Comparison of ENCODE assay signal across 17 cellular contexts in the genomic region with DNA sequence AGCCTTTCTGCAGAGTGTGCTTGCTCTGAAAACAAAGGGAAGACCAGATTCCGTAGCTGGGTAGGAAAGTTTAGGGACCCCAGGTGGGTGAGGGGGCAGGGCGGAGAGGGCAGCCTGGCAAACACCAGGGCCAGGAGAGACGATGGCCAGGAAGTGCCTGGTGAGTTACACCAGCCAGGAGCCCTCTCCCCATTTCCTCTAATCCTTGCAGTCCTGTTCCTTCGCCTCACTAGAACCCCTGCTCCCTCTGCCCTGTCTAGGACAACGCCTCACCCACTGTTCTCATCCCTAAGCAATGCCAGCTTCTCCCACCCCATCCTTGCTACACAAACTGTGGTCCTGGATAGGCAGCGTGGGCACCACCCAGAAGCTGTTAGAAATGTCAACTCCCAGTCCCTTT. TPM values are rescaled to one million over a fixed set of nuclear protein-coding genes. Genes with fewer than 3 reads are reported as not detected.
DNase-seq lines count a peak whose midpoint lies in the region; ATAC-seq and TF ChIP-seq lines count a peak whose summit lies in the region.
"Had no signal": no experiment of that assay in that cellular context is flagged by ENCODE, and none has a peak within 500 bp of the region (broad histone marks: within the 10 kb centered on the region; RNA-seq: fewer than 3 reads in every experiment).

No MANE protein-coding gene starts in this region.

- TF ChIP-seq CTCF in GM13977 (IDR thresholded peaks at IDR 0.05; ENCODE audit: extremely low read depth, insufficient read depth, missing control alignments) (no peak), right atrium auricular region (IDR thresholded peaks at IDR 0.05) (no peak)

- H3K27ac ChIP-seq in CD4-positive, CD25-positive, alpha-beta regulatory T cell (ENCODE audit: insufficient read depth, low read length, poor library complexity, severe bottlenecking), result peak overlapping the region; percentile 42
- H3K27ac ChIP-seq in HUES6 (ENCODE audit: low read depth, low read length) (no peak overlapping the region), right atrium auricular region (no peak overlapping the region)
- H3K27ac ChIP-seq: vagina had no signal

- H3K9me3 Mint-ChIP-seq in CD4-positive, CD25-positive, alpha-beta regulatory T cell, result no peaks in the 10 kb centered on the region
- no peaks in the 10 kb centered on the region for H3K9me3 Mint-ChIP-seq in activated naive CD8-positive, alpha-beta T cell treated with anti-CD3 and anti-CD28 coated beads, Interleukin-2, amount 10 ng/mL, durations not matched to agents 7 days and 5 days
- no peaks in the 10 kb centered on the region for H3K9me3 Mint-ChIP-seq in natural killer cell treated with Interleukin-12 subunit alpha and Interleukin-12 subunit beta and Interleukin-15 and Interleukin-18, amount 100 ng/mL, for 72 hours

- no peaks in the 10 kb centered on the region for H3K9me3 ChIP-seq in CD4-positive, CD25-positive, alpha-beta regulatory T cell (ENCODE audit: control insufficient read depth in 2 of 2, low read length in 2 of 2)
- no peaks in the 10 kb centered on the region for H3K9me3 ChIP-seq in HUES6 (ENCODE audit: control insufficient read depth, insufficient read depth, low read depth, low read length)
- no peaks in the 10 kb centered on the region for H3K9me3 ChIP-seq in right atrium auricular region
- H3K9me3 ChIP-seq: BE2C, sigmoid colon, vagina had no signal

- no peaks in the 10 kb centered on the region for H3K27me3 ChIP-seq in CD4-positive, CD25-positive, alpha-beta regulatory T cell (ENCODE audit: control insufficient read depth, insufficient read depth, low read length)
- H3K27me3 ChIP-seq in HUES6 (ENCODE audit: control insufficient read depth, insufficient read depth, low read length), result no peaks in the 10 kb centered on the region
- no peaks in the 10 kb centered on the region for H3K27me3 ChIP-seq in right atrium auricular region
- H3K27me3 ChIP-seq: BE2C, sigmoid colon, vagina had no signal

- ATAC-seq in CD4-positive, CD25-positive, alpha-beta regulatory T cell (ENCODE audit: low read depth in 2 of 2), result no peak
- ATAC-seq in activated naive CD8-positive, alpha-beta T cell treated with anti-CD3 and anti-CD28 coated beads, Interleukin-2, amount 10 ng/mL, durations not matched to agents 7 days and 5 days (ENCODE audit: low read depth), result no peak
- no peak for ATAC-seq in natural killer cell treated with Interleukin-12 subunit alpha and Interleukin-12 subunit beta and Interleukin-15 and Interleukin-18, amount 100 ng/mL, for 72 hours
- ATAC-seq in left lobe of liver, result no peak

- peaks cover 88% of the 10 kb centered on the region for H3K4me1 ChIP-seq in CD4-positive, CD25-positive, alpha-beta regulatory T cell (ENCODE audit: control insufficient read depth, insufficient read depth, low read length, poor library complexity, severe bottlenecking)
- H3K4me1 ChIP-seq in HUES6 (ENCODE audit: control insufficient read depth, insufficient read depth, low read length) (peaks cover 30% of the 10 kb centered on the region), right atrium auricular region (peaks cover 0 to 18% of the 10 kb centered on the region in 2 donors)

- peaks cover 81% of the 10 kb centered on the region for H3K36me3 ChIP-seq in CD4-positive, CD25-positive, alpha-beta regulatory T cell (ENCODE audit: control insufficient read depth, insufficient read depth, low read length)
- H3K36me3 ChIP-seq in HUES6 (ENCODE audit: control insufficient read depth, insufficient read depth, low read length) (no peaks in the 10 kb centered on the region), right atrium auricular region (peaks cover 7% of the 10 kb centered on the region)
- H3K36me3 ChIP-seq: BE2C had no signal

- H3K4me3 Mint-ChIP-seq in CD4-positive, CD25-positive, alpha-beta regulatory T cell, result peak overlapping the region in 3 of 4 donors; percentile 61 to 87 (median 85)
- peak overlapping the region; percentile 12 for H3K4me3 Mint-ChIP-seq in activated naive CD8-positive, alpha-beta T cell treated with anti-CD3 and anti-CD28 coated beads, Interleukin-2, amount 10 ng/mL, durations not matched to agents 7 days and 5 days
- H3K4me3 Mint-ChIP-seq in natural killer cell treated with Interleukin-12 subunit alpha and Interleukin-12 subunit beta and Interleukin-15 and Interleukin-18, amount 100 ng/mL, for 72 hours, result peak overlapping the region; percentile 39

- in situ Hi-C loops in GM13977 (cut with MboI; ENCODE audit: low pct_unique_long_range_greater_than_20kb, low sequenced_read_pairs, unreplicated experiment), result loop anchor here (25.0 kb wide), 1 partner anchor 101 kb away; no protein-coding TSS in a partner anchor

- POLR2A ChIA-PET in activated naive CD8-positive, alpha-beta T cell treated with anti-CD3 and anti-CD28 coated beads, Interleukin-2, amount 10 ng/mL, durations not matched to agents 7 days and 5 days (lab: Charles Lee), result interaction anchor here (1.2 kb wide), 1 partner anchor 15 kb away, joined by 4 read pairs; no protein-coding TSS in a partner anchor

- no peak overlapping the region for H3K9ac ChIP-seq in HUES6 (ENCODE audit: low read length)

- H3K27me3 Mint-ChIP-seq in CD4-positive, CD25-positive, alpha-beta regulatory T cell, result no peaks in the 10 kb centered on the region
- H3K27me3 Mint-ChIP-seq in activated naive CD8-positive, alpha-beta T cell treated with anti-CD3 and anti-CD28 coated beads, Interleukin-2, amount 10 ng/mL, durations not matched to agents 7 days and 5 days, result no peaks in the 10 kb centered on the region
- no peaks in the 10 kb centered on the region for H3K27me3 Mint-ChIP-seq in natural killer cell treated with Interleukin-12 subunit alpha and Interleukin-12 subunit beta and Interleukin-15 and Interleukin-18, amount 100 ng/mL, for 72 hours

- peaks cover 36 to 95% (median 80%) of the 10 kb centered on the region in 4 donors for H3K4me1 Mint-ChIP-seq in CD4-positive, CD25-positive, alpha-beta regulatory T cell
- peaks cover 76% of the 10 kb centered on the region for H3K4me1 Mint-ChIP-seq in activated naive CD8-positive, alpha-beta T cell treated with anti-CD3 and anti-CD28 coated beads, Interleukin-2, amount 10 ng/mL, durations not matched to agents 7 days and 5 days
- H3K4me1 Mint-ChIP-seq in natural killer cell treated with Interleukin-12 subunit alpha and Interleukin-12 subunit beta and Interleukin-15 and Interleukin-18, amount 100 ng/mL, for 72 hours (ENCODE audit: low read depth in 2 of 2), result peaks cover 77 to 84% of the 10 kb centered on the region in 2 donors

- peak overlapping the region; percentile 26 for H3K4me3 ChIP-seq in CD4-positive, CD25-positive, alpha-beta regulatory T cell (ENCODE audit: low read depth, low read length)
- H3K4me3 ChIP-seq in HUES6 (ENCODE audit: low read depth, low read length), result peak overlapping the region; percentile 8; the same call in 1 of the 2 replicates
- no peak overlapping the region for H3K4me3 ChIP-seq in right atrium auricular region
- H3K4me3 ChIP-seq: sigmoid colon, vagina had no signal

- peaks cover 63% of the 10 kb centered on the region for H3K36me3 Mint-ChIP-seq in CD4-positive, CD25-positive, alpha-beta regulatory T cell
- peaks cover 47% of the 10 kb centered on the region for H3K36me3 Mint-ChIP-seq in activated naive CD8-positive, alpha-beta T cell treated with anti-CD3 and anti-CD28 coated beads, Interleukin-2, amount 10 ng/mL, durations not matched to agents 7 days and 5 days
- H3K36me3 Mint-ChIP-seq in natural killer cell treated with Interleukin-12 subunit alpha and Interleukin-12 subunit beta and Interleukin-15 and Interleukin-18, amount 100 ng/mL, for 72 hours, result peaks cover 19% of the 10 kb centered on the region

- no peak for DNase-seq in CD4-positive, CD25-positive, alpha-beta regulatory T cell
- DNase-seq in activated naive CD8-positive, alpha-beta T cell treated with anti-CD3 and anti-CD28 coated beads, Interleukin-2, amount 10 ng/mL, durations not matched to agents 7 days and 5 days, result no peak
- DNase-seq in natural killer cell treated with Interleukin-12 subunit alpha and Interleukin-12 subunit beta and Interleukin-15 and Interleukin-18, amount 100 ng/mL, for 72 hours (ENCODE audit: low spot score), result no peak
- no peak for DNase-seq in GM13977 (ENCODE audit: low spot score)
- DNase-seq in left lobe of liver (ENCODE audit: low spot score), result no peak
- DNase-seq in right atrium auricular region (ENCODE audit: low spot score), result no peak
- DNase-seq in cerebellar cortex (ENCODE audit: low spot score), result no peak
- DNase-seq: BE2C; caudate nucleus; DMS79; NCI-H1092 treated with DMSO at 0.1 percent for 48 hours; NCI-H2171; NK-92 treated with Interleukin-12 subunit alpha and Interleukin-12 subunit beta, amount 100 ng/mL, for 24 hours; sigmoid colon; stimulated activated CD4-positive, alpha-beta T cell treated with anti-CD3 and anti-CD28 coated beads, Interleukin-4, amount 100 ng/mL, for 24 hours had no signal

- peak overlapping the region; percentile 90 to 98 (median 94) for H3K27ac Mint-ChIP-seq in CD4-positive, CD25-positive, alpha-beta regulatory T cell
- peak overlapping the region; percentile 82 for H3K27ac Mint-ChIP-seq in activated naive CD8-positive, alpha-beta T cell treated with anti-CD3 and anti-CD28 coated beads, Interleukin-2, amount 10 ng/mL, durations not matched to agents 7 days and 5 days
- peak overlapping the region; percentile 95 to 98 for H3K27ac Mint-ChIP-seq in natural killer cell treated with Interleukin-12 subunit alpha and Interleukin-12 subunit beta and Interleukin-15 and Interleukin-18, amount 100 ng/mL, for 72 hours

RNA-seq across cellular contexts. Expression of gene WIPF1, which starts 11.2 kb away (rescaled TPM):
- total RNA-seq in CD4-positive, CD25-positive, alpha-beta regulatory T cell, result 473 TPM
- 100 to 1,000 TPM in 2 of 4 donors, 10 to 100 TPM in 2; 95.5 to 114 (median 105) TPM for polyA plus RNA-seq in CD4-positive, CD25-positive, alpha-beta regulatory T cell
- 100 to 1,000 TPM; 446 to 480 TPM for total RNA-seq in activated naive CD8-positive, alpha-beta T cell treated with anti-CD3 and anti-CD28 coated beads, Interleukin-2, amount 10 ng/mL, durations not matched to agents 7 days and 5 days
- total RNA-seq in natural killer cell treated with Interleukin-12 subunit alpha and Interleukin-12 subunit beta and Interleukin-15 and Interleukin-18, amount 100 ng/mL, for 72 hours, result 100 to 1,000 TPM; 284 to 319 TPM
- 6.3 TPM for total RNA-seq in left lobe of liver
- total RNA-seq in right atrium auricular region, result 10 to 100 TPM; 12.3 to 17.5 TPM

Comparison
In these comparisons a context has a peak if more than half of its experiments do, and no peak if none do; other contexts are left out.
1. H3K4me3 ChIP-seq: peak in CD4-positive, CD25-positive, alpha-beta regulatory T cell (single experiment) and HUES6 (single experiment); none in right atrium auricular region (0 of 2).
2. H3K4me3 Mint-ChIP-seq: peak in every context shown above with its lines; median percentile 85 in CD4-positive, CD25-positive, alpha-beta regulatory T cell; 39 in natural killer cell treated with Interleukin-12 subunit alpha and Interleukin-12 subunit beta and Interleukin-15 and Interleukin-18, amount 100 ng/mL, for 72 hours; 12 in activated naive CD8-positive, alpha-beta T cell treated with anti-CD3 and anti-CD28 coated beads, Interleukin-2, amount 10 ng/mL, durations not matched to agents 7 days and 5 days.
3. RNA of gene WIPF1, which starts 11.2 kb away (total RNA-seq): 446 to 480 TPM in activated naive CD8-positive, alpha-beta T cell treated with anti-CD3 and anti-CD28 coated beads, Interleukin-2, amount 10 ng/mL, durations not matched to agents 7 days and 5 days, 473 TPM in CD4-positive, CD25-positive, alpha-beta regulatory T cell (single experiment) and 284 to 319 TPM in natural killer cell treated with Interleukin-12 subunit alpha and Interleukin-12 subunit beta and Interleukin-15 and Interleukin-18, amount 100 ng/mL, for 72 hours; 12.3 to 17.5 TPM in right atrium auricular region and 6.3 TPM in left lobe of liver (single experiment); every median in the first group is over 10 times any median in the second.
4. Peak in every context shown above with its lines, with median percentiles within 50 percentile points of each other: H3K27ac Mint-ChIP-seq.